Comparison of ENCODE assay signal across 9 cellular contexts in genomic region chr9:116000748-116001329, GRCh38.
DNase-seq lines count a peak whose midpoint lies in the region; ATAC-seq and TF ChIP-seq lines count a peak whose summit lies in the region.
"Had no signal": no experiment of that assay in that cellular context is flagged by ENCODE, and none has a peak within 500 bp of the region (broad histone marks: within the 10 kb centered on the region; RNA-seq: fewer than 3 reads in every experiment).

No MANE protein-coding gene starts in this region.

- no peaks in the 10 kb centered on the region for H3K9me2 ChIP-seq in OCI-LY1 (ENCODE audit: low read depth, low read length)

- DNase-seq in ELR (ENCODE audit: low read depth) (peak; percentile 49), MV-4-11 (lab: John Stamatoyannopoulos, UW) (no peak), anterior cingulate cortex (lab: John Stamatoyannopoulos, UW) (no peak), KG1 (lab: John Stamatoyannopoulos, UW) (no peak)

- H3K4me2 ChIP-seq in OCI-LY1 (ENCODE audit: low read length) = no peak overlapping the region

- H3K9ac ChIP-seq in OCI-LY1 (ENCODE audit: low read length) = no peak overlapping the region

- H3K4me3 ChIP-seq in OCI-LY1 (ENCODE audit: low read depth, low read length, poor library complexity, severe bottlenecking) = no peak overlapping the region
- no peak overlapping the region for H3K4me3 ChIP-seq in gastroesophageal sphincter
- H3K4me3 ChIP-seq: SJSA1 had no signal

- TF ChIP-seq CTCF in OCI-LY1 (IDR thresholded peaks at IDR 0.05; ENCODE audit: low read length) (peak; percentile 68), gastroesophageal sphincter (IDR thresholded peaks at IDR 0.05) (peak in 2 of 4 experiments; percentile 21 to 38)

- peak; percentile 87 for ATAC-seq in GM21576 (IDR thresholded peaks at IDR 0.05; ENCODE audit: unreplicated experiment)
- peak; percentile 28 for ATAC-seq in gastroesophageal sphincter
- no peak for ATAC-seq in HG02970 (IDR thresholded peaks at IDR 0.05; ENCODE audit: low FRiP score, unreplicated experiment)

- no peak for TF ChIP-seq EP300 in gastroesophageal sphincter (IDR thresholded peaks at IDR 0.05)

- no peak overlapping the region for H3K27ac ChIP-seq in OCI-LY1 (ENCODE audit: low read depth, low read length, poor library complexity, severe bottlenecking)
- no peak overlapping the region for H3K27ac ChIP-seq in gastroesophageal sphincter
- H3K27ac ChIP-seq: SJSA1 had no signal

- H3K27me3 ChIP-seq in OCI-LY1 (ENCODE audit: insufficient read depth, low read length) (no peaks in the 10 kb centered on the region), gastroesophageal sphincter (no peaks in the 10 kb centered on the region)
- H3K27me3 ChIP-seq: SJSA1 had no signal

- H2AFZ ChIP-seq in OCI-LY1 (ENCODE audit: low read length) = no peak overlapping the region

- no peaks in the 10 kb centered on the region for H3K9me3 ChIP-seq in OCI-LY1 (ENCODE audit: low read length)
- no peaks in the 10 kb centered on the region for H3K9me3 ChIP-seq in gastroesophageal sphincter

- TF ChIP-seq POLR2A in gastroesophageal sphincter (IDR thresholded peaks at IDR 0.05) = no peak

- H4K20me1 ChIP-seq in OCI-LY1 (ENCODE audit: insufficient read depth, low read length) = no peaks in the 10 kb centered on the region

- WGBS in gastroesophageal sphincter (ENCODE audit: low coverage in 1 of 2), 2 donors = 62 to 72% methylated on average over 3 to 4 of the region's 4 CpGs

- no peaks in the 10 kb centered on the region for H3K36me3 ChIP-seq in OCI-LY1 (ENCODE audit: insufficient read depth, low read length)
- no peaks in the 10 kb centered on the region for H3K36me3 ChIP-seq in gastroesophageal sphincter
- H3K36me3 ChIP-seq: SJSA1 had no signal

- H3F3A ChIP-seq in OCI-LY1 (ENCODE audit: insufficient read depth, low read length) = no peaks in the 10 kb centered on the region

- H3K4me1 ChIP-seq in OCI-LY1 (ENCODE audit: insufficient read depth, low read length, severe bottlenecking) = no peaks in the 10 kb centered on the region
- H3K4me1 ChIP-seq in gastroesophageal sphincter = no peaks in the 10 kb centered on the region

- no peaks in the 10 kb centered on the region for H3K79me2 ChIP-seq in OCI-LY1 (ENCODE audit: insufficient read depth, low read length)
